Comparison of ENCODE assay signal across 1 cellular context in the genomic region with DNA sequence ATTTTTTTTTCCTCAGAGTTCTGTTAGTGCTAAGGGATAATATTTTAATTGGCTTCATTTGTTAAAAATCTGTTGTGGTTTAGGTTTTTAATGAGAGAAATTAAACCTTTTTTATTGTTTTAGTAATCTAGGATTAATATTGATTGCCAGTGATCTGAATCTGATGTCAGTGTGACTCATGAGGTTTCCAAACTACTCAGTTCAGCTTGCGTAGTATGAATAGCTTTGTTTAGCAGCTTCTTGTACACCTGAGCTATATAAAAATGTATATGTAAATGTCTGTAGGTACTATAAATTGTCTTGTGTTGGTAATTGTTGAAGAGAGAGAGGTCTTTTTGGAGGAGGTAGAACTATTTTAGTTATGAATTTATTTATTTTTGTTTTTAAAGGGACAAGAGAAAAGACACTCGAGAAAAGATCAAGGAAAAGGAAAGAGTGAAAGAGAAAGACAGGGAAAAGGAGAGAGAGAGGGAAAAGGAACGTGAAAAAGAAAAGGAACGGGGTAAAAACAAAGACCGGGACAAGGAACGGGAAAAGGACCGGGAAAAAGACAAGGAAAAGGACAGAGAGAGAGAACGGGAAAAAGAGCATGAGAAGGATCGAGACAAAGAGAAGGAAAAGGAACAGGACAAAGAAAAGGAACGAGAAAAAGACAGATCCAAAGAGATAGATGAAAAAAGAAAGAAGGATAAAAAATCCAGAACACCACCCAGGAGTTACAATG.
TF ChIP-seq lines count a peak whose summit lies in the region.

No MANE protein-coding gene starts in this region.

TF ChIP-seq in GM12878, 131 proteins besides CTCF, POLR2A, EP300 and RAD21:
- TF ChIP-seq STAT3 (IDR thresholded peaks at IDR 0.05; ENCODE audit: low read depth, low read length) (no peak), GABPA (IDR thresholded peaks at IDR 0.05; ENCODE audit: low read depth) (no peak), E2F4 (IDR thresholded peaks at IDR 0.05; ENCODE audit: low read depth, low read length) (no peak), IKZF1 (conservative IDR thresholded peaks at IDR 0.05) (no peak), POLR2AphosphoS5 (IDR thresholded peaks at IDR 0.05; ENCODE audit: low read length) (no peak), PKNOX1 (IDR thresholded peaks at IDR 0.05) (no peak), SMARCA5 (IDR thresholded peaks at IDR 0.05) (no peak), BRCA1 (IDR thresholded peaks at IDR 0.05; ENCODE audit: low read depth, low read length) (no peak), ASH2L (IDR thresholded peaks at IDR 0.05; ENCODE audit: borderline replicate concordance, low read depth) (no peak), TARDBP (IDR thresholded peaks at IDR 0.05; ENCODE audit: borderline replicate concordance) (no peak), TBL1XR1 (IDR thresholded peaks at IDR 0.05; ENCODE audit: low read depth, low read length) (no peak), PML (IDR thresholded peaks at IDR 0.05; ENCODE audit: low read length) (no peak)
